8 cellular contexts compared by ENCODE assay signal in the genomic region with DNA sequence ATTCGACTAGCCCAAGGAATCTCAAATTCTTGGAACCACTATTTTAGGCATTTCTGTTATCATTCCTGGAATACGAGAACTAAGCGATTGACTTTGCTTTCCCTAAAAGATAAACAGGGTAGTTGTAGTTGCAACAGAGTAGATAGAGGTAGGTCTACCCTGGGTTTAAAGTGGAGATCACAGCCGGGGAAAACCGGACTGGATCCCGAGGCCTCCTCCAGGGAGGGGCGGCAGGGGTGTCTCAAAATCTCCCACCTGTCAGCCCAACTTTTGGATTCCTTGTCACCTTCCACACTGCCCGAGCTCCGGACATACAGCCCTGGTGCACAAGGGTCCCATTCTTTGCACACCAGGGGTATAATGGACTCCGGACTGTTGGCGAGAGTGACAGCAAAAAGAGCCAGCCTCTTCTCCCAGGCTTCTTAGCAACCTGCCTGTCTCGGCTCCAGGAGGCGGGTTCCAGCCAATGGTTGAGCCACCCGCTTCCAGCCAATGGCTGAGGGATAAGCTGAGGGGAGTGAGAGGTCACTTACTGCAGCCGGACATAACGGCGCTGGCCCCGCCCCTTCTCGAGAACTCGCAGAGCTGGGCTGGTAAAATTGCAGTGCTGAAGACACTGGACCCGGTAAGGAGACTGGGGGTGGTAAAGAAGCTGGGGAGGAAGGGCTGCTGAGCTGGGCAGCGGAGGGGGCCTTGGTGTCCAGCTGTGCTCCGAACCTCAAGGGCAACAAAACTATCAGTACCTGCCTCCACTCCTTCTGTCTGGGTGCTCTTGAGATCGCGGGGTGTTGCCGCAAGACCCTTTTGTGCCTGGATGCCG. TPM values are rescaled to one million over a fixed set of nuclear protein-coding genes. Genes with fewer than 3 reads are reported as not detected.
DNase-seq lines count a peak whose midpoint lies in the region; ATAC-seq and TF ChIP-seq lines count a peak whose summit lies in the region.

SUOX (plus strand) TSS at position 562 of the 820 bp plus-strand sequence. CDS start 4,946 bp downstream, outside the sequence.

- peak; percentile 76 for DNase-seq in DMS79 treated with DMSO at 0.1 percent for 48 hours (lab: John Stamatoyannopoulos, UW)
- peak; percentile 98 for DNase-seq in NCI-H69 (lab: John Stamatoyannopoulos, UW)
- peak; percentile 54 for DNase-seq in activated naive CD8-positive, alpha-beta T cell treated with anti-CD3 and anti-CD28 coated beads for 36 hours
- DNase-seq in glomerular endothelial cell (ENCODE audit: extremely low read depth, low read depth, low spot score) = peak; percentile 78
- peak; percentile 86 for DNase-seq in neural crest cell (ENCODE audit: low read depth, low spot score)
- no peak for DNase-seq in GF-D8 (lab: John Stamatoyannopoulos, UW)

- H3K27ac Mint-ChIP-seq in activated naive CD8-positive, alpha-beta T cell treated with anti-CD3 and anti-CD28 coated beads for 36 hours = peak within 1 kb of the TSS; percentile 25
- peak within 1 kb of the TSS; percentile 93 for H3K27ac Mint-ChIP-seq in neural crest cell (ENCODE audit: unreplicated experiment)

- peak; percentile 97 for ATAC-seq in GM19467 (IDR thresholded peaks at IDR 0.05; ENCODE audit: unreplicated experiment)
- peak; percentile 90 for ATAC-seq in HG03558 (IDR thresholded peaks at IDR 0.05; ENCODE audit: extremely low read depth, unreplicated experiment)

- peaks cover under 1% of the 10 kb centered on the region for H3K36me3 Mint-ChIP-seq in activated naive CD8-positive, alpha-beta T cell treated with anti-CD3 and anti-CD28 coated beads for 36 hours
- peaks cover 8% of the 10 kb centered on the region for H3K36me3 Mint-ChIP-seq in neural crest cell (ENCODE audit: low read depth)

- H3K9me3 Mint-ChIP-seq in activated naive CD8-positive, alpha-beta T cell treated with anti-CD3 and anti-CD28 coated beads for 36 hours = no peaks in the 10 kb centered on the region
- H3K9me3 Mint-ChIP-seq in neural crest cell = no peaks in the 10 kb centered on the region

- peaks cover 20% of the 10 kb centered on the region for H3K27me3 Mint-ChIP-seq in activated naive CD8-positive, alpha-beta T cell treated with anti-CD3 and anti-CD28 coated beads for 36 hours
- no peaks in the 10 kb centered on the region for H3K27me3 Mint-ChIP-seq in neural crest cell (ENCODE audit: low read depth)

- peaks cover 25% of the 10 kb centered on the region for H3K4me1 Mint-ChIP-seq in activated naive CD8-positive, alpha-beta T cell treated with anti-CD3 and anti-CD28 coated beads for 36 hours
- peaks cover 33% of the 10 kb centered on the region for H3K4me1 Mint-ChIP-seq in neural crest cell

- TF ChIP-seq CTCF in neural crest cell (conservative IDR thresholded peaks at IDR 0.05) = no peak

- peak within 1 kb of the TSS; percentile 77 for H3K4me3 Mint-ChIP-seq in activated naive CD8-positive, alpha-beta T cell treated with anti-CD3 and anti-CD28 coated beads for 36 hours
- H3K4me3 Mint-ChIP-seq in neural crest cell = peak within 1 kb of the TSS; percentile 94

RNA-seq across cellular contexts. Expression of gene SUOX, which starts in this region (rescaled TPM):
- total RNA-seq in activated naive CD8-positive, alpha-beta T cell treated with anti-CD3 and anti-CD28 coated beads for 36 hours = 1 to 10 TPM; 4.6 to 4.9 TPM
- total RNA-seq in glomerular endothelial cell (13.3 and 14.3 TPM in 2 replicates), neural crest cell (30.4 and 33.7 TPM in 2 replicates)
